11 cellular contexts compared by ENCODE assay signal in genomic region chr11:74820763-74821162, GRCh38.
DNase-seq lines count a peak whose midpoint lies in the region; ATAC-seq, FAIRE-seq and TF ChIP-seq lines count a peak whose summit lies in the region.
"Had no signal": no experiment of that assay in that cellular context is flagged by ENCODE, and none has a peak within 500 bp of the region (broad histone marks: within the 10 kb centered on the region; RNA-seq: fewer than 3 reads in every experiment).

No MANE protein-coding gene starts in this region.

- peaks cover 34% of the 10 kb centered on the region for H3K36me3 Mint-ChIP-seq in natural killer cell
- H3K36me3 Mint-ChIP-seq in T-helper 2 cell treated with Interferon-gamma antibody and Interleukin-4, amounts not matched to agents 5 μg/mL and 100 μg/mL, for 36 hours (ENCODE audit: low read depth) = peaks cover 75% of the 10 kb centered on the region

- dilution Hi-C loops in endothelial cell of umbilical vein (cut with MboI; ENCODE audit: extremely low pct_ligation_motif_present, low sequenced_read_pairs) = no loop called here

- peak overlapping the region; percentile 74 to 89 for H3K27ac Mint-ChIP-seq in natural killer cell
- no peak overlapping the region for H3K27ac Mint-ChIP-seq in T-helper 2 cell treated with Interferon-gamma antibody and Interleukin-4, amounts not matched to agents 5 μg/mL and 100 μg/mL, for 36 hours
- H3K27ac Mint-ChIP-seq: activated naive CD8-positive, alpha-beta T cell treated with anti-CD3 and anti-CD28 coated beads, Interleukin-2, amount 10 ng/mL, durations not matched to agents 7 days and 5 days had no signal

- no peak overlapping the region for H2AFZ ChIP-seq in endothelial cell of umbilical vein (ENCODE audit: low read depth, low read length)

- H3K4me2 ChIP-seq in endothelial cell of umbilical vein (ENCODE audit: insufficient read depth, low read length) = peak overlapping the region; percentile 65

- peaks cover 0 to 13% of the 10 kb centered on the region in 2 donors for H3K9me3 Mint-ChIP-seq in natural killer cell
- H3K9me3 Mint-ChIP-seq in T-helper 2 cell treated with Interferon-gamma antibody and Interleukin-4, amounts not matched to agents 5 μg/mL and 100 μg/mL, for 36 hours = peaks cover 27% of the 10 kb centered on the region

- H3K27me3 ChIP-seq in endothelial cell of umbilical vein (ENCODE audit: control insufficient read depth in 2 of 2, insufficient read depth in 2 of 2, low read length in 2 of 2) = no peaks in the 10 kb centered on the region
- H3K27me3 ChIP-seq: testis had no signal

- ATAC-seq in natural killer cell (peak; percentile 36 to 69 (median 55)), GM21529 (IDR thresholded peaks at IDR 0.05; ENCODE audit: unreplicated experiment) (no peak)

- FAIRE-seq in endothelial cell of umbilical vein (lab: Jason Lieb, UNC) = peak; percentile 53

- peaks cover 58% of the 10 kb centered on the region for H3K4me1 ChIP-seq in endothelial cell of umbilical vein (ENCODE audit: control insufficient read depth, extremely low read depth, insufficient read depth, low read length)

- no peaks in the 10 kb centered on the region for H3K27me3 Mint-ChIP-seq in natural killer cell (ENCODE audit: low read depth in 2 of 2)
- H3K27me3 Mint-ChIP-seq in T-helper 2 cell treated with Interferon-gamma antibody and Interleukin-4, amounts not matched to agents 5 μg/mL and 100 μg/mL, for 36 hours (ENCODE audit: low read depth) = no peaks in the 10 kb centered on the region
- H3K27me3 Mint-ChIP-seq: activated naive CD8-positive, alpha-beta T cell treated with anti-CD3 and anti-CD28 coated beads, Interleukin-2, amount 10 ng/mL, durations not matched to agents 7 days and 5 days had no signal

- intact Hi-C loops in endothelial cell of umbilical vein (cut with micrococcal nuclease) = loop anchor here (5.0 kb wide), 1 partner anchor 38 kb away; no protein-coding TSS in a partner anchor
- intact Hi-C loops in natural killer cell (cut with micrococcal nuclease) = loop anchor here (1.0 kb wide), 1 partner anchor 72 kb away; the partner anchor contains the start of gene RNF169
- intact Hi-C loops in posterior vena cava (cut with DNase I) = no loop called here

- POLR2A ChIA-PET in endothelial cell of umbilical vein (lab: Charles Lee) = interaction anchor here (1.1 kb wide), 1 partner anchor 65 kb away, joined by 4 read pairs; no protein-coding TSS in a partner anchor

- CTCF ChIA-PET in endothelial cell of umbilical vein (lab: Charles Lee) = interaction anchor here (0.5 to 2.0 kb wide), 6 partner anchors 9 to 183 kb away, joined by 3 to 7 read pairs (median 4); no protein-coding TSS in a partner anchor

- BruUV-seq in endothelial cell of umbilical vein (replicated peaks; lab: Mats Ljungman, UMichigan) = no TSS peak

- H3K4me1 Mint-ChIP-seq in natural killer cell = peaks cover 68 to 82% of the 10 kb centered on the region in 2 donors
- peaks cover 20% of the 10 kb centered on the region for H3K4me1 Mint-ChIP-seq in T-helper 2 cell treated with Interferon-gamma antibody and Interleukin-4, amounts not matched to agents 5 μg/mL and 100 μg/mL, for 36 hours (ENCODE audit: low read depth)

- H3K9me1 ChIP-seq in endothelial cell of umbilical vein (replicated peaks; ENCODE audit: control insufficient read depth, extremely low read depth, insufficient read depth, low read length) = no peaks in the 10 kb centered on the region

- peak overlapping the region; percentile 92 for H3K27ac ChIP-seq in endothelial cell of umbilical vein (ENCODE audit: insufficient read depth, low read depth, low read length)
- H3K27ac ChIP-seq: testis had no signal

- peaks cover 3% of the 10 kb centered on the region for H3K79me2 ChIP-seq in endothelial cell of umbilical vein (ENCODE audit: control insufficient read depth, insufficient read depth, low read length)

- no peaks in the 10 kb centered on the region for H4K20me1 ChIP-seq in endothelial cell of umbilical vein (replicated peaks; ENCODE audit: control insufficient read depth, extremely low read depth, insufficient read depth, low read length)

- peak overlapping the region; percentile 30 for H3K4me3 Mint-ChIP-seq in natural killer cell
- H3K4me3 Mint-ChIP-seq in T-helper 2 cell treated with Interferon-gamma antibody and Interleukin-4, amounts not matched to agents 5 μg/mL and 100 μg/mL, for 36 hours = no peak overlapping the region
- H3K4me3 Mint-ChIP-seq: activated naive CD8-positive, alpha-beta T cell treated with anti-CD3 and anti-CD28 coated beads, Interleukin-2, amount 10 ng/mL, durations not matched to agents 7 days and 5 days had no signal

- no peak for TF ChIP-seq POLR2A in endothelial cell of umbilical vein (IDR thresholded peaks at IDR 0.05; ENCODE audit: low read depth, low read length)

- peak overlapping the region; percentile 49 for H3K9ac ChIP-seq in endothelial cell of umbilical vein (replicated peaks; ENCODE audit: extremely low read depth, insufficient read depth, low read length)

- peak overlapping the region in 1 of 3 experiments; percentile 17 for H3K4me3 ChIP-seq in endothelial cell of umbilical vein (replicated peaks in 1 of 3; ENCODE audit: insufficient read depth in 1 of 3, low read depth in 1 of 3, low read length in 3 of 3)
- H3K4me3 ChIP-seq: testis had no signal

- DNase-seq in AG20443 (ENCODE audit: low spot score) (peak; percentile 82), NCI-H226 (peak; percentile 96), endothelial cell of umbilical vein (ENCODE audit: low read depth, low spot score) (peak; percentile 93), natural killer cell (no peak), DMS 273 treated with DMSO at 0.1 percent for 48 hours (lab: John Stamatoyannopoulos, UW) (no peak), posterior vena cava (ENCODE audit: low spot score) (no peak)
- DNase-seq in T-helper 2 cell treated with Interferon-gamma antibody and Interleukin-4, amounts not matched to agents 5 μg/mL and 100 μg/mL, for 36 hours (ENCODE audit: low spot score) = no peak
- DNase-seq: activated naive CD8-positive, alpha-beta T cell treated with anti-CD3 and anti-CD28 coated beads, Interleukin-2, amount 10 ng/mL, durations not matched to agents 7 days and 5 days; NCI-H146; testis had no signal

- no peak for TF ChIP-seq CTCF in endothelial cell of umbilical vein (IDR thresholded peaks at IDR 0.05; ENCODE audit: extremely low read depth in 1 of 2, insufficient read depth in 1 of 2, low read depth in 1 of 2, low read length in 2 of 2)
- no peak for TF ChIP-seq CTCF in natural killer cell (IDR thresholded peaks at IDR 0.05)

- no peaks in the 10 kb centered on the region for H3K9me3 ChIP-seq in endothelial cell of umbilical vein (replicated peaks; ENCODE audit: control insufficient read depth, insufficient read depth, low read length)
- H3K9me3 ChIP-seq: testis had no signal

- peaks cover 2 to 4% of the 10 kb centered on the region in 2 experiments for H3K36me3 ChIP-seq in endothelial cell of umbilical vein (ENCODE audit: control insufficient read depth in 2 of 2, extremely low read depth in 1 of 2, insufficient read depth in 2 of 2, low read length in 2 of 2)

TF ChIP-seq in endothelial cell of umbilical vein, 7 proteins besides CTCF, POLR2A, EP300 and RAD21:
- TF ChIP-seq JUN (IDR thresholded peaks at IDR 0.05; ENCODE audit: borderline replicate concordance, insufficient read depth, insufficient read length, low read depth) (peak; percentile 97), GATA2 (IDR thresholded peaks at IDR 0.05; ENCODE audit: insufficient read depth, insufficient read length, low read depth, low read length) (no peak), FOS (IDR thresholded peaks at IDR 0.05; ENCODE audit: borderline replicate concordance, insufficient read depth, low read length) (peak; percentile 67)

Comparison
In these comparisons a context has a peak if more than half of its experiments do, and no peak if none do; other contexts are left out.
1. DNase-seq: peak in AG20443 (single experiment), NCI-H226 (single experiment) and endothelial cell of umbilical vein (single experiment); none in natural killer cell (single experiment), T-helper 2 cell treated with Interferon-gamma antibody and Interleukin-4, amounts not matched to agents 5 μg/mL and 100 μg/mL, for 36 hours (single experiment), DMS 273 treated with DMSO at 0.1 percent for 48 hours (single experiment) and posterior vena cava (single experiment).
2. intact Hi-C loops: an anchor here in endothelial cell of umbilical vein (5.0 kb wide) and natural killer cell (1.0 kb wide); none called in posterior vena cava.